ENCODE assay signal across 2 cellular contexts in the genomic region with DNA sequence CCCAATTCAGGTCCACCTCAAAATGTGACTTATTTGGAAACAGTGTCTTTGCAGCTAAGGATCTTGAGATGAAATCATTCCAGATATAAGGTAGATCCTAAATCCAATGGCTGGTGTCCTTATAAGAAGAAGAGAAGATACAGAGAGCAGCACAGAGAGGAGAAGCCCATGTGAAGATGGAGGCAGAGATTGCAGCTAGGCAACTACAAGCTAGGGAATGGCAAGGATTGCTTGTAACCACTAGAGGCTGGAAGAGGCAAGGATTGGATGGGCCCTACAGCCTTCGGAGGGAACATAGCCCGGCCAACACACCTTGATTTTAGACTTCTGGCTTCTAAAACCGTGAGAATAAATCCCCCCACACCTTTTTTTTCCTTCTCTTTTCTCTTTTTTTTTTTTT.
TF ChIP-seq lines count a peak whose summit lies in the region.

No MANE protein-coding gene starts in this region.

TF ChIP-seq in SK-N-SH, 30 proteins besides CTCF, POLR2A, EP300 and RAD21 (continued from another document):
- TF ChIP-seq SIN3A (IDR thresholded peaks at IDR 0.05; ENCODE audit: borderline replicate concordance, low read depth, low read length) (no peak), GATA2 (CRISPR knock-in tag; IDR thresholded peaks at IDR 0.05) (peak; percentile 52)

TF ChIP-seq in SK-N-SH treated with all-trans-retinoic acid at 6 μM for 48 hours, 23 proteins besides CTCF, POLR2A, EP300 and RAD21:
- TF ChIP-seq, protein P1, sequence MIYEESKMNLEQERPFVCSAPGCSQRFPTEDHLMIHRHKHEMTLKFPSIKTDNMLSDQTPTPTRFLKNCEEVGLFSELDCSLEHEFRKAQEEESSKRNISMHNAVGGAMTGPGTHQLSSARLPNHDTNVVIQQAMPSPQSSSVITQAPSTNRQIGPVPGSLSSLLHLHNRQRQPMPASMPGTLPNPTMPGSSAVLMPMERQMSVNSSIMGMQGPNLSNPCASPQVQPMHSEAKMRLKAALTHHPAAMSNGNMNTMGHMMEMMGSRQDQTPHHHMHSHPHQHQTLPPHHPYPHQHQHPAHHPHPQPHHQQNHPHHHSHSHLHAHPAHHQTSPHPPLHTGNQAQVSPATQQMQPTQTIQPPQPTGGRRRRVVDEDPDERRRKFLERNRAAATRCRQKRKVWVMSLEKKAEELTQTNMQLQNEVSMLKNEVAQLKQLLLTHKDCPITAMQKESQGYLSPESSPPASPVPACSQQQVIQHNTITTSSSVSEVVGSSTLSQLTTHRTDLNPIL (CRISPR knock-in tag; IDR thresholded peaks at IDR 0.05; ENCODE audit: low read depth): no peak
- TF ChIP-seq ZNF8 (CRISPR knock-in tag; IDR thresholded peaks at IDR 0.05) (no peak), SNAI2 (CRISPR knock-in tag; IDR thresholded peaks at IDR 0.05) (no peak), RARB (CRISPR knock-in tag; IDR thresholded peaks at IDR 0.05) (no peak), ZFP3 (CRISPR knock-in tag; IDR thresholded peaks at IDR 0.05) (no peak), ESRRG (CRISPR knock-in tag; IDR thresholded peaks at IDR 0.05) (no peak), BACH2 (CRISPR knock-in tag; IDR thresholded peaks at IDR 0.05; ENCODE audit: borderline replicate concordance) (no peak), ZNF565 (CRISPR knock-in tag; conservative IDR thresholded peaks at IDR 0.05; ENCODE audit: low read depth) (no peak), ARNTL (CRISPR knock-in tag; IDR thresholded peaks at IDR 0.05; ENCODE audit: borderline replicate concordance, low read depth) (no peak), CSDC2 (CRISPR knock-in tag; IDR thresholded peaks at IDR 0.05) (no peak)
- TF ChIP-seq, protein P2, sequence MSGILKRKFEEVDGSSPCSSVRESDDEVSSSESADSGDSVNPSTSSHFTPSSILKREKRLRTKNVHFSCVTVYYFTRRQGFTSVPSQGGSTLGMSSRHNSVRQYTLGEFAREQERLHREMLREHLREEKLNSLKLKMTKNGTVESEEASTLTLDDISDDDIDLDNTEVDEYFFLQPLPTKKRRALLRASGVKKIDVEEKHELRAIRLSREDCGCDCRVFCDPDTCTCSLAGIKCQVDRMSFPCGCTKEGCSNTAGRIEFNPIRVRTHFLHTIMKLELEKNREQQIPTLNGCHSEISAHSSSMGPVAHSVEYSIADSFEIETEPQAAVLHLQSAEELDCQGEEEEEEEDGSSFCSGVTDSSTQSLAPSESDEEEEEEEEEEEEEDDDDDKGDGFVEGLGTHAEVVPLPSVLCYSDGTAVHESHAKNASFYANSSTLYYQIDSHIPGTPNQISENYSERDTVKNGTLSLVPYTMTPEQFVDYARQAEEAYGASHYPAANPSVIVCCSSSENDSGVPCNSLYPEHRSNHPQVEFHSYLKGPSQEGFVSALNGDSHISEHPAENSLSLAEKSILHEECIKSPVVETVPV (CRISPR knock-in tag; IDR thresholded peaks at IDR 0.05): no peak
